ENCODE assay signal across 8 cellular contexts in genomic region chrY:13478126-13478750, GRCh38. TPM values are rescaled to one million over a fixed set of nuclear protein-coding genes. Genes with fewer than 3 reads are reported as not detected.
A peak's percentile ranks its signal among the peaks of the same experiment; 100 is the strongest.
DNase-seq lines count a peak whose midpoint lies in the region; ATAC-seq and TF ChIP-seq lines count a peak whose summit lies in the region.

No MANE protein-coding gene starts in this region.

- DNase-seq in GM03348 (ENCODE audit: low spot score): peak; percentile 72
- peak; percentile 46 for DNase-seq in MG63
- DNase-seq in activated effector memory CD4-positive, alpha-beta T cell treated with anti-CD3 and anti-CD28 coated beads, Interleukin-2, amount 50 U/mL, for 16 hours: peak; percentile 73
- DNase-seq in left kidney (ENCODE audit: low read depth, low spot score): peak; percentile 88
- DNase-seq in upper lobe of right lung: no peak
- no peak for DNase-seq in NCI-H1417 treated with DMSO at 0.1 percent for 48 hours (lab: John Stamatoyannopoulos, UW)

- no peaks in the 10 kb centered on the region for H3K4me1 ChIP-seq in upper lobe of right lung

- no peak for TF ChIP-seq CTCF in upper lobe of right lung (IDR thresholded peaks at IDR 0.05)

- peak overlapping the region; percentile 87 for H3K4me3 ChIP-seq in MG63
- peak overlapping the region; percentile 65 for H3K4me3 ChIP-seq in upper lobe of right lung

- ATAC-seq in upper lobe of right lung (peak; percentile 83), GM18907 (IDR thresholded peaks at IDR 0.05; ENCODE audit: unreplicated experiment) (no peak), esophagus mucosa (no peak)

- intact Hi-C loops in upper lobe of right lung (cut with DNase I): no loop called here

- no peaks in the 10 kb centered on the region for H3K27me3 ChIP-seq in MG63
- H3K27me3 ChIP-seq in upper lobe of right lung: no peaks in the 10 kb centered on the region

- peak overlapping the region; percentile 97 for H3K27ac ChIP-seq in upper lobe of right lung

- H3K36me3 ChIP-seq in MG63 (peaks cover 10% of the 10 kb centered on the region), upper lobe of right lung (no peaks in the 10 kb centered on the region)

- no peaks in the 10 kb centered on the region for H3K9me3 ChIP-seq in MG63
- no peaks in the 10 kb centered on the region for H3K9me3 ChIP-seq in upper lobe of right lung

RNA-seq across cellular contexts. Expression of gene UTY, which starts 1.6 kb away (rescaled TPM):
- total RNA-seq in MG63 (2014; rRNA removed; shearing (Covaris generic); ENCODE audit: low replicate concordance): 4.2 and 11.4 TPM in 2 replicates
- total RNA-seq in upper lobe of right lung (31.9 TPM), esophagus mucosa (not detected)

Comparison
In these comparisons a context has a peak if more than half of its experiments do, and no peak if none do; other contexts are left out.
1. DNase-seq: peak in GM03348 (single experiment), MG63 (single experiment), activated effector memory CD4-positive, alpha-beta T cell treated with anti-CD3 and anti-CD28 coated beads, Interleukin-2, amount 50 U/mL, for 16 hours (single experiment) and left kidney (single experiment); none in upper lobe of right lung (single experiment) and NCI-H1417 treated with DMSO at 0.1 percent for 48 hours (single experiment).